Comparison of ENCODE assay signal across 14 cellular contexts in genomic region chr4:84710520-84710919, GRCh38.
A peak's percentile ranks its signal among the peaks of the same experiment; 100 is the strongest.
DNase-seq lines count a peak whose midpoint lies in the region; ATAC-seq, FAIRE-seq and TF ChIP-seq lines count a peak whose summit lies in the region.
"Had no signal": no experiment of that assay in that cellular context is flagged by ENCODE, and none has a peak within 500 bp of the region (broad histone marks: within the 10 kb centered on the region; RNA-seq: fewer than 3 reads in every experiment).

No MANE protein-coding gene starts in this region.

- dilution Hi-C loops in IMR-90 (cut with HindIII; ENCODE audit: low sequenced_read_pairs, unreplicated experiment): no loop called here

- H3K9me3 ChIP-seq in A673 (ENCODE audit: low read depth, low read length, poor library complexity, severe bottlenecking) (no peaks in the 10 kb centered on the region), IMR-90 (ENCODE audit: control insufficient read depth, insufficient read depth, low read length) (no peaks in the 10 kb centered on the region), astrocyte (ENCODE audit: insufficient read depth, low read depth, low read length) (no peaks in the 10 kb centered on the region), transverse colon (no peaks in the 10 kb centered on the region)
- H3K9me3 ChIP-seq: Caco-2 had no signal

- H3K9me1 ChIP-seq in IMR-90 (ENCODE audit: insufficient read depth, low read length): peaks cover 4% of the 10 kb centered on the region; the same call in 1 of the 2 replicates

- H3K27ac Mint-ChIP-seq in astrocyte (ENCODE audit: unreplicated experiment): no peak overlapping the region
- H3K27ac Mint-ChIP-seq: CD8-positive, alpha-beta memory T cell had no signal

- H3K9me3 Mint-ChIP-seq in astrocyte (ENCODE audit: unreplicated experiment): no peaks in the 10 kb centered on the region

- TF ChIP-seq POLR2A in IMR-90 (IDR thresholded peaks at IDR 0.05; ENCODE audit: low read depth, low read length): no peak
- no peak for TF ChIP-seq POLR2A in transverse colon (IDR thresholded peaks at IDR 0.05)

- no peak overlapping the region for H3K14ac ChIP-seq in IMR-90 (replicated peaks; ENCODE audit: low read depth, low read length)

- no peak overlapping the region for H3K4me3 Mint-ChIP-seq in astrocyte (ENCODE audit: unreplicated experiment)
- H3K4me3 Mint-ChIP-seq: CD14-positive monocyte; CD8-positive, alpha-beta memory T cell had no signal

- intact Hi-C loops in A673 (cut with micrococcal nuclease; ENCODE audit: unreplicated experiment): no loop called here
- intact Hi-C loops in IMR-90 (cut with micrococcal nuclease): no loop called here
- intact Hi-C loops in dorsolateral prefrontal cortex (cut with DNase I): no loop called here
- intact Hi-C loops in transverse colon (cut with DNase I; ENCODE audit: low total_unique reads): no loop called here

- no peak overlapping the region for H2BK15ac ChIP-seq in IMR-90 (ENCODE audit: low read depth, low read length)

- FAIRE-seq in astrocyte (lab: Jason Lieb, UNC) (peak; percentile 45), islet of Langerhans (lab: Jason Lieb, UNC) (peak; percentile 64)
- FAIRE-seq: A204.1, H54 had no signal

- no peak overlapping the region for H4K8ac ChIP-seq in IMR-90 (ENCODE audit: low read depth in 2 of 2, low read length in 2 of 2)

- no peak overlapping the region for H2BK20ac ChIP-seq in IMR-90 (ENCODE audit: low read depth, low read length)

- peaks cover 20% of the 10 kb centered on the region for H3K36me3 ChIP-seq in A673 (ENCODE audit: insufficient read depth, low read length, poor library complexity, severe bottlenecking)
- peaks cover 34% of the 10 kb centered on the region for H3K36me3 ChIP-seq in IMR-90 (ENCODE audit: control insufficient read depth, insufficient read depth, low read length)
- peaks cover 42% of the 10 kb centered on the region for H3K36me3 ChIP-seq in astrocyte (ENCODE audit: insufficient read depth, low read length)
- H3K36me3 ChIP-seq in transverse colon: peaks cover 0 to 73% (median 15%) of the 10 kb centered on the region in 4 donors

- H3K27me3 Mint-ChIP-seq in astrocyte (ENCODE audit: low read depth, unreplicated experiment): no peaks in the 10 kb centered on the region

- no peak overlapping the region for H3K4me2 ChIP-seq in IMR-90 (ENCODE audit: low read depth, low read length)
- no peak overlapping the region for H3K4me2 ChIP-seq in astrocyte (ENCODE audit: low read length)

- BruUV-seq in A673 (replicated peaks; lab: Mats Ljungman, UMichigan) (no TSS peak), IMR-90 (replicated peaks; lab: Mats Ljungman, UMichigan) (no TSS peak)

- ATAC-seq in IMR-90 (ENCODE audit: low read depth): no peak

- peaks cover 2% of the 10 kb centered on the region for H3K4me1 Mint-ChIP-seq in astrocyte (ENCODE audit: low read depth, unreplicated experiment)
- H3K4me1 Mint-ChIP-seq: CD14-positive monocyte; CD8-positive, alpha-beta memory T cell had no signal

- H3K18ac ChIP-seq in IMR-90 (ENCODE audit: low read depth, low read length): no peak overlapping the region

- DNase-seq in A673 (ENCODE audit: low spot score) (peak; percentile 4), IMR-90 (no peak), astrocyte (ENCODE audit: low read depth) (no peak), dorsolateral prefrontal cortex (no peak), transverse colon (no peak), HUDEP-2 (lab: John Stamatoyannopoulos, UW; ENCODE audit: unreplicated experiment in 76 of 76) (no peak)
- DNase-seq: Caco-2; CD8-positive, alpha-beta memory T cell; DMS53; GM23248 had no signal

- H3K79me1 ChIP-seq in IMR-90 (ENCODE audit: low read depth in 1 of 2, low read length in 2 of 2): no peaks in the 10 kb centered on the region; a peak in 1 of 4 replicates

- no peak for TF ChIP-seq RAD21 in IMR-90 (IDR thresholded peaks at IDR 0.05; ENCODE audit: low read length)

- no peak overlapping the region for H2AK9ac ChIP-seq in IMR-90 (replicated peaks; ENCODE audit: low read depth, low read length, poor library complexity)

- no CpG with 5 or more reads among the region's 3 CpGs for WGBS in IMR-90 (ENCODE audit: extremely low coverage in 2 of 2, insufficient read length in 1 of 2), 2 experiments
- WGBS in transverse colon (ENCODE audit: low coverage in 1 of 2), 2 donors: 79 to 84% methylated on average over 3 of the region's 3 CpGs

- no peak overlapping the region for H2BK5ac ChIP-seq in IMR-90 (ENCODE audit: low read depth, low read length, poor library complexity, severe bottlenecking)

- H3K4me3 ChIP-seq in A673 (ENCODE audit: low read depth, low read length, poor library complexity, severe bottlenecking) (no peak overlapping the region), IMR-90 (ENCODE audit: insufficient read depth, low read depth, low read length) (no peak overlapping the region), astrocyte (ENCODE audit: insufficient read depth, low read depth, low read length) (no peak overlapping the region), dorsolateral prefrontal cortex (no peak overlapping the region), transverse colon (no peak overlapping the region)
- H3K4me3 ChIP-seq: GM23248 had no signal

- H3K79me2 ChIP-seq in astrocyte (ENCODE audit: insufficient read depth, low read length): no peaks in the 10 kb centered on the region

- no peak overlapping the region for H4K5ac ChIP-seq in IMR-90 (ENCODE audit: low read depth, low read length)

- CTCF ChIA-PET in A673 (lab: Charles Lee): no interaction called here
- CTCF ChIA-PET in IMR-90 (lab: Yijun Ruan, JAX): no interaction called here

- no peak overlapping the region for H2AFZ ChIP-seq in IMR-90 (replicated peaks; ENCODE audit: low read length, poor library complexity)
- H2AFZ ChIP-seq in astrocyte (ENCODE audit: low read depth, low read length): no peak overlapping the region
- H2AFZ ChIP-seq: GM23248 had no signal

- H3K23ac ChIP-seq in IMR-90 (ENCODE audit: low read depth, low read length): no peak overlapping the region

- no peak overlapping the region for H3K4ac ChIP-seq in IMR-90 (ENCODE audit: low read depth, low read length)

- H3K36me3 Mint-ChIP-seq in astrocyte (ENCODE audit: low read depth, unreplicated experiment): peaks cover 23% of the 10 kb centered on the region
- H3K36me3 Mint-ChIP-seq: CD8-positive, alpha-beta memory T cell had no signal

- TF ChIP-seq CTCF in A673 (conservative IDR thresholded peaks at IDR 0.05; ENCODE audit: low read depth, low read length) (no peak), IMR-90 (conservative IDR thresholded peaks at IDR 0.05; ENCODE audit: low read depth, low read length) (no peak), astrocyte (IDR thresholded peaks at IDR 0.05; ENCODE audit: insufficient read depth, low read depth, low read length) (no peak), dorsolateral prefrontal cortex (IDR thresholded peaks at IDR 0.05 in 54 of 56, conservative IDR thresholded peaks at IDR 0.05 in 2 of 56; ENCODE audit: low read depth in 1 of 56, partially characterized antibody in 56 of 56) (no peak), transverse colon (IDR thresholded peaks at IDR 0.05) (no peak)

- no peaks in the 10 kb centered on the region for H4K20me1 ChIP-seq in IMR-90 (ENCODE audit: insufficient read depth, low read length)
- H4K20me1 ChIP-seq in astrocyte (ENCODE audit: insufficient read depth, low read length): no peaks in the 10 kb centered on the region

- H3K9ac ChIP-seq in IMR-90 (ENCODE audit: low read depth, low read length): no peak overlapping the region
- no peak overlapping the region for H3K9ac ChIP-seq in astrocyte (ENCODE audit: low read length)
- H3K9ac ChIP-seq: GM23248 had no signal

- no peak overlapping the region for H2AK5ac ChIP-seq in IMR-90 (ENCODE audit: low read depth, low read length)

- no peaks in the 10 kb centered on the region for H3K4me1 ChIP-seq in A673 (ENCODE audit: insufficient read depth, low read length, poor library complexity, severe bottlenecking)
- H3K4me1 ChIP-seq in IMR-90 (ENCODE audit: control insufficient read depth, insufficient read depth, low read length): no peaks in the 10 kb centered on the region
- no peaks in the 10 kb centered on the region for H3K4me1 ChIP-seq in astrocyte (ENCODE audit: insufficient read depth, low read length)
- H3K4me1 ChIP-seq in transverse colon: no peaks in the 10 kb centered on the region
- H3K4me1 ChIP-seq: Caco-2 had no signal

- no peak overlapping the region for H3K56ac ChIP-seq in IMR-90 (ENCODE audit: extremely low read depth, insufficient read depth, low read length)

- no peak overlapping the region for H2BK120ac ChIP-seq in IMR-90 (ENCODE audit: low read depth, low read length)

- in situ Hi-C loops in IMR-90 (cut with MboI; ENCODE audit: low sequenced_read_pairs): no loop called here
- in situ Hi-C loops in transverse colon (cut with MboI; ENCODE audit: low pct_ligation_motif_present in 1 of 4, low pct_unique_long_range_greater_than_20kb in 1 of 4, low sequenced_read_pairs in 3 of 4): no loop called here

- H3K27ac ChIP-seq in A673 (ENCODE audit: low read depth, low read length, poor library complexity, severe bottlenecking) (no peak overlapping the region), IMR-90 (ENCODE audit: insufficient read depth, low read length) (no peak overlapping the region), astrocyte (ENCODE audit: low read depth, low read length) (no peak overlapping the region), dorsolateral prefrontal cortex (no peak overlapping the region), transverse colon (no peak overlapping the region)
- H3K27ac ChIP-seq: GM23248 had no signal

- POLR2A ChIA-PET in A673 (lab: Charles Lee; ENCODE audit: low non-redundant PET): no interaction called here
- POLR2A ChIA-PET in IMR-90 (lab: Charles Lee; ENCODE audit: unreplicated experiment): no interaction called here

- TF ChIP-seq EP300 in transverse colon (IDR thresholded peaks at IDR 0.05; ENCODE audit: low read depth): no peak

- no peak overlapping the region for H4K91ac ChIP-seq in IMR-90 (ENCODE audit: insufficient read depth, low read depth, low read length)

- H3K27me3 ChIP-seq in A673 (replicated peaks; ENCODE audit: insufficient read depth, low read depth, low read length, poor library complexity) (no peaks in the 10 kb centered on the region), IMR-90 (ENCODE audit: control insufficient read depth, insufficient read depth, low read length) (no peaks in the 10 kb centered on the region), astrocyte (ENCODE audit: insufficient read depth, low read length) (no peaks in the 10 kb centered on the region), dorsolateral prefrontal cortex (no peaks in the 10 kb centered on the region), transverse colon (no peaks in the 10 kb centered on the region)

TF ChIP-seq in IMR-90, 13 proteins besides CTCF, POLR2A, EP300 and RAD21:
- TF ChIP-seq CHD1 (IDR thresholded peaks at IDR 0.05; ENCODE audit: low read depth, low read length) (no peak), MAFK (IDR thresholded peaks at IDR 0.05; ENCODE audit: low read depth, low read length) (peak; percentile 69)
